1 cellular context compared by ENCODE assay signal in the genomic region with DNA sequence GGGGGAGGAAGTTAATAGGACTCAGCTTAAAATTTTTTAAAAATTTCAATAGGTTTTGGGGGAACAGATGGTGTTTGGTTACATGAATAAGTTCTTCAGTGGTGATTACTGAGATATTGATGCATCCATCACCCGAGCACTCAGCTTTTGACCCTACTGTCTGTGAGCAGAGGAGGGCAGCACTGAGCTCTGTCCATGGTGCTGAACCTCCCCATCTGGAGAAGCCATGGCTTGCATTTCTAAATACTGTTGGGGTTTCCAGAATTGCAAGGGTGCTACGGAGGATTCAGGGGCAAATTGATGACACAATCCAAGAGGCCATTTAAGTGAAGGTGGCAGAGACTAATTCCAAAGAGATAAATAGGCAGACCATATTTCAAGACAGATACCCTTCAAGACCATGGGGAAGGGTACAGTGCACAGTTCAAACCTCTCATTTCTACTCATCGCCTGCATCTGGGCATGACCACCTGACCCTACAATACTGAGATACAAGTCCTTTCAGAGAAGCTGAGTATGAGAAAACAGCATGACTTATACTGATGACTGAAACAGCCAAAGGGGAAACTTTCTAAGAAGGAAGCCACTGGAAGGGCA.
TF ChIP-seq lines count a peak whose summit lies in the region.

No MANE protein-coding gene starts in this region.

TF ChIP-seq in WTC11, 78 proteins besides CTCF, POLR2A, EP300 and RAD21 (continued from another document):
- TF ChIP-seq, protein P1, sequence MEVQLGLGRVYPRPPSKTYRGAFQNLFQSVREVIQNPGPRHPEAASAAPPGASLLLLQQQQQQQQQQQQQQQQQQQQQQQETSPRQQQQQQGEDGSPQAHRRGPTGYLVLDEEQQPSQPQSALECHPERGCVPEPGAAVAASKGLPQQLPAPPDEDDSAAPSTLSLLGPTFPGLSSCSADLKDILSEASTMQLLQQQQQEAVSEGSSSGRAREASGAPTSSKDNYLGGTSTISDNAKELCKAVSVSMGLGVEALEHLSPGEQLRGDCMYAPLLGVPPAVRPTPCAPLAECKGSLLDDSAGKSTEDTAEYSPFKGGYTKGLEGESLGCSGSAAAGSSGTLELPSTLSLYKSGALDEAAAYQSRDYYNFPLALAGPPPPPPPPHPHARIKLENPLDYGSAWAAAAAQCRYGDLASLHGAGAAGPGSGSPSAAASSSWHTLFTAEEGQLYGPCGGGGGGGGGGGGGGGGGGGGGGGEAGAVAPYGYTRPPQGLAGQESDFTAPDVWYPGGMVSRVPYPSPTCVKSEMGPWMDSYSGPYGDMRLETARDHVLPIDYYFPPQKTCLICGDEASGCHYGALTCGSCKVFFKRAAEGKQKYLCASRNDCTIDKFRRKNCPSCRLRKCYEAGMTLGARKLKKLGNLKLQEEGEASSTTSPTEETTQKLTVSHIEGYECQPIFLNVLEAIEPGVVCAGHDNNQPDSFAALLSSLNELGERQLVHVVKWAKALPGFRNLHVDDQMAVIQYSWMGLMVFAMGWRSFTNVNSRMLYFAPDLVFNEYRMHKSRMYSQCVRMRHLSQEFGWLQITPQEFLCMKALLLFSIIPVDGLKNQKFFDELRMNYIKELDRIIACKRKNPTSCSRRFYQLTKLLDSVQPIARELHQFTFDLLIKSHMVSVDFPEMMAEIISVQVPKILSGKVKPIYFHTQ (CRISPR knock-in tag; IDR thresholded peaks at IDR 0.05) = no peak
- 0 out of 2 replicates have a peak, but pooled peaks have one; percentile 32 for TF ChIP-seq ZBTB21 (CRISPR knock-in tag; IDR thresholded peaks at IDR 0.05; ENCODE audit: borderline replicate concordance)
- peak; percentile 68; the same call in 1 of the 2 replicates for TF ChIP-seq ETV6 (CRISPR knock-in tag; IDR thresholded peaks at IDR 0.05)
